1 cellular context compared by ENCODE assay signal in the genomic region with DNA sequence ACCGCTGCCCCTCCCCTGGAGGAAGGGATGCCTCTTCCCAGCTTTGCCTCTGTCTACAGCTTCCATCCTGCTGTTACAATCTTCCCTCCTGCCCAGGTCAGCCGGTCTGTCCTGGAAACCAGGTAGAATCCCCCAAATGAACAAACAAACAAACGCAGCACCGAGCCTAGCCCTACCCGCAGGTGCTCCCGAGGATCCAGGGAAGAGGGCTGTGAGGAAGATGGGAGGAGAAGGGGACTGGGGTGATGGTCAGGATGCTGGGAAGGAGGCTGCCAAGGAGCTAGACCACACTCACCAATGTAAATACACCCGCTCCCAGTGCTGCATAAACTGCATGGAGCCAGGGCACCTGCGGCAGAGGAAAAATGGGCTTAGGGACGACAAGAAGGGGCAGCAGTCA.
TF ChIP-seq lines count a peak whose summit lies in the region.

No MANE protein-coding gene starts in this region.

TF ChIP-seq in GM23338, 12 proteins besides CTCF, POLR2A, EP300 and RAD21 (continued from another document):
- TF ChIP-seq, protein P1, sequence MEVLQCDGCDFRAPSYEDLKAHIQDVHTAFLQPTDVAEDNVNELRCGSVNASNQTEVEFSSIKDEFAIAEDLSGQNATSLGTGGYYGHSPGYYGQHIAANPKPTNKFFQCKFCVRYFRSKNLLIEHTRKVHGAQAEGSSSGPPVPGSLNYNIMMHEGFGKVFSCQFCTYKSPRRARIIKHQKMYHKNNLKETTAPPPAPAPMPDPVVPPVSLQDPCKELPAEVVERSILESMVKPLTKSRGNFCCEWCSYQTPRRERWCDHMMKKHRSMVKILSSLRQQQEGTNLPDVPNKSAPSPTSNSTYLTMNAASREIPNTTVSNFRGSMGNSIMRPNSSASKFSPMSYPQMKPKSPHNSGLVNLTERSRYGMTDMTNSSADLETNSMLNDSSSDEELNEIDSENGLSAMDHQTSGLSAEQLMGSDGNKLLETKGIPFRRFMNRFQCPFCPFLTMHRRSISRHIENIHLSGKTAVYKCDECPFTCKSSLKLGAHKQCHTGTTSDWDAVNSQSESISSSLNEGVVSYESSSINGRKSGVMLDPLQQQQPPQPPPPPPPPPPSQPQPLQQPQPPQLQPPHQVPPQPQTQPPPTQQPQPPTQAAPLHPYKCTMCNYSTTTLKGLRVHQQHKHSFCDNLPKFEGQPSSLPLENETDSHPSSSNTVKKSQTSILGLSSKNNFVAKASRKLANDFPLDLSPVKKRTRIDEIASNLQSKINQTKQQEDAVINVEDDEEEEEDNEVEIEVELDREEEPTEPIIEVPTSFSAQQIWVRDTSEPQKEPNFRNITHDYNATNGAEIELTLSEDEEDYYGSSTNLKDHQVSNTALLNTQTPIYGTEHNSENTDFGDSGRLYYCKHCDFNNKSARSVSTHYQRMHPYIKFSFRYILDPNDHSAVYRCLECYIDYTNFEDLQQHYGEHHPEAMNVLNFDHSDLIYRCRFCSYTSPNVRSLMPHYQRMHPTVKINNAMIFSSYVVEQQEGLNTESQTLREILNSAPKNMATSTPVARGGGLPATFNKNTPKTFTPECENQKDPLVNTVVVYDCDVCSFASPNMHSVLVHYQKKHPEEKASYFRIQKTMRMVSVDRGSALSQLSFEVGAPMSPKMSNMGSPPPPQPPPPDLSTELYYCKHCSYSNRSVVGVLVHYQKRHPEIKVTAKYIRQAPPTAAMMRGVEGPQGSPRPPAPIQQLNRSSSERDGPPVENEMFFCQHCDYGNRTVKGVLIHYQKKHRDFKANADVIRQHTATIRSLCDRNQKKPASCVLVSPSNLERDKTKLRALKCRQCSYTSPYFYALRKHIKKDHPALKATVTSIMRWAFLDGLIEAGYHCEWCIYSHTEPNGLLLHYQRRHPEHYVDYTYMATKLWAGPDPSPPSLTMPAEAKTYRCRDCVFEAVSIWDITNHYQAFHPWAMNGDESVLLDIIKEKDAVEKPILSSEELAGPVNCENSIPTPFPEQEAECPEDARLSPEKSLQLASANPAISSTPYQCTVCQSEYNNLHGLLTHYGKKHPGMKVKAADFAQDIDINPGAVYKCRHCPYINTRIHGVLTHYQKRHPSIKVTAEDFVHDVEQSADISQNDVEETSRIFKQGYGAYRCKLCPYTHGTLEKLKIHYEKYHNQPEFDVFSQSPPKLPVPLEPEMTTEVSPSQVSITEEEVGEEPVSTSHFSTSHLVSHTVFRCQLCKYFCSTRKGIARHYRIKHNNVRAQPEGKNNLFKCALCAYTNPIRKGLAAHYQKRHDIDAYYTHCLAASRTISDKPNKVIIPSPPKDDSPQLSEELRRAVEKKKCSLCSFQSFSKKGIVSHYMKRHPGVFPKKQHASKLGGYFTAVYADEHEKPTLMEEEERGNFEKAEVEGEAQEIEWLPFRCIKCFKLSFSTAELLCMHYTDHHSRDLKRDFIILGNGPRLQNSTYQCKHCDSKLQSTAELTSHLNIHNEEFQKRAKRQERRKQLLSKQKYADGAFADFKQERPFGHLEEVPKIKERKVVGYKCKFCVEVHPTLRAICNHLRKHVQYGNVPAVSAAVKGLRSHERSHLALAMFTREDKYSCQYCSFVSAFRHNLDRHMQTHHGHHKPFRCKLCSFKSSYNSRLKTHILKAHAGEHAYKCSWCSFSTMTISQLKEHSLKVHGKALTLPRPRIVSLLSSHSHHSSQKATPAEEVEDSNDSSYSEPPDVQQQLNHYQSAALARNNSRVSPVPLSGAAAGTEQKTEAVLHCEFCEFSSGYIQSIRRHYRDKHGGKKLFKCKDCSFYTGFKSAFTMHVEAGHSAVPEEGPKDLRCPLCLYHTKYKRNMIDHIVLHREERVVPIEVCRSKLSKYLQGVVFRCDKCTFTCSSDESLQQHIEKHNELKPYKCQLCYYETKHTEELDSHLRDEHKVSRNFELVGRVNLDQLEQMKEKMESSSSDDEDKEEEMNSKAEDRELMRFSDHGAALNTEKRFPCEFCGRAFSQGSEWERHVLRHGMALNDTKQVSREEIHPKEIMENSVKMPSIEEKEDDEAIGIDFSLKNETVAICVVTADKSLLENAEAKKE (CRISPR knock-in tag; IDR thresholded peaks at IDR 0.05) = no peak
- TF ChIP-seq EZH2 (IDR thresholded peaks at IDR 0.05; ENCODE audit: low read depth, unreplicated experiment) (no peak), STAT1 (IDR thresholded peaks at IDR 0.05; ENCODE audit: unreplicated experiment) (no peak), NANOG (IDR thresholded peaks at IDR 0.05; ENCODE audit: borderline replicate concordance) (no peak), CREB1 (CRISPR knock-in tag; IDR thresholded peaks at IDR 0.05; ENCODE audit: low read depth) (no peak)
- TF ChIP-seq, protein P2, sequence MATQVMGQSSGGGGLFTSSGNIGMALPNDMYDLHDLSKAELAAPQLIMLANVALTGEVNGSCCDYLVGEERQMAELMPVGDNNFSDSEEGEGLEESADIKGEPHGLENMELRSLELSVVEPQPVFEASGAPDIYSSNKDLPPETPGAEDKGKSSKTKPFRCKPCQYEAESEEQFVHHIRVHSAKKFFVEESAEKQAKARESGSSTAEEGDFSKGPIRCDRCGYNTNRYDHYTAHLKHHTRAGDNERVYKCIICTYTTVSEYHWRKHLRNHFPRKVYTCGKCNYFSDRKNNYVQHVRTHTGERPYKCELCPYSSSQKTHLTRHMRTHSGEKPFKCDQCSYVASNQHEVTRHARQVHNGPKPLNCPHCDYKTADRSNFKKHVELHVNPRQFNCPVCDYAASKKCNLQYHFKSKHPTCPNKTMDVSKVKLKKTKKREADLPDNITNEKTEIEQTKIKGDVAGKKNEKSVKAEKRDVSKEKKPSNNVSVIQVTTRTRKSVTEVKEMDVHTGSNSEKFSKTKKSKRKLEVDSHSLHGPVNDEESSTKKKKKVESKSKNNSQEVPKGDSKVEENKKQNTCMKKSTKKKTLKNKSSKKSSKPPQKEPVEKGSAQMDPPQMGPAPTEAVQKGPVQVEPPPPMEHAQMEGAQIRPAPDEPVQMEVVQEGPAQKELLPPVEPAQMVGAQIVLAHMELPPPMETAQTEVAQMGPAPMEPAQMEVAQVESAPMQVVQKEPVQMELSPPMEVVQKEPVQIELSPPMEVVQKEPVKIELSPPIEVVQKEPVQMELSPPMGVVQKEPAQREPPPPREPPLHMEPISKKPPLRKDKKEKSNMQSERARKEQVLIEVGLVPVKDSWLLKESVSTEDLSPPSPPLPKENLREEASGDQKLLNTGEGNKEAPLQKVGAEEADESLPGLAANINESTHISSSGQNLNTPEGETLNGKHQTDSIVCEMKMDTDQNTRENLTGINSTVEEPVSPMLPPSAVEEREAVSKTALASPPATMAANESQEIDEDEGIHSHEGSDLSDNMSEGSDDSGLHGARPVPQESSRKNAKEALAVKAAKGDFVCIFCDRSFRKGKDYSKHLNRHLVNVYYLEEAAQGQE (IDR thresholded peaks at IDR 0.05; ENCODE audit: unreplicated experiment) = no peak
